8 cellular contexts compared by ENCODE assay signal in genomic region chr10:6409982-6410694, GRCh38.
A peak's percentile ranks its signal among the peaks of the same experiment; 100 is the strongest.
DNase-seq lines count a peak whose midpoint lies in the region; ATAC-seq, FAIRE-seq and TF ChIP-seq lines count a peak whose summit lies in the region.

No MANE protein-coding gene starts in this region.

- intact Hi-C loops in kidney (cut with DNase I), result loop anchor here (10.0 kb wide), 1 partner anchor 215 kb away; no protein-coding TSS in a partner anchor

- H3K23ac ChIP-seq in H9 (ENCODE audit: insufficient read length, low read depth, low read length), result no peak overlapping the region

- no peaks in the 10 kb centered on the region for H3K36me3 Mint-ChIP-seq in H9 (ENCODE audit: insufficient read depth in 1 of 3, low read depth in 3 of 3)

- H3K56ac ChIP-seq in H9 (ENCODE audit: insufficient read length, low read depth, low read length), result no peak overlapping the region

- no peaks in the 10 kb centered on the region for H3K9me3 Mint-ChIP-seq in H9

- no peak overlapping the region for H2BK120ac ChIP-seq in H9 (ENCODE audit: low read depth, low read length, poor library complexity, severe bottlenecking)

- no peaks in the 10 kb centered on the region for H4K20me1 ChIP-seq in osteoblast (ENCODE audit: insufficient read depth, low read length)
- peaks cover 3% of the 10 kb centered on the region for H4K20me1 ChIP-seq in H9 (ENCODE audit: control insufficient read depth, insufficient read depth, insufficient read length)

- H2AK5ac ChIP-seq in H9 (ENCODE audit: insufficient read length, low read length), result no peak overlapping the region

- no peak overlapping the region for H3T11ph ChIP-seq in H9 (ENCODE audit: low read length)

- DNase-seq in ELF-1 (ENCODE audit: low read depth, low spot score), result peak; percentile 79
- DNase-seq in T-helper 9 cell, result peak; percentile 30
- DNase-seq in osteoblast (ENCODE audit: insufficient read length, low spot score, missing footprints), result no peak
- DNase-seq in NCI-H1694 treated with DMSO at 0.1 percent for 48 hours (lab: John Stamatoyannopoulos, UW), result no peak
- no peak for DNase-seq in kidney
- no peak for DNase-seq in H9

- no peak overlapping the region for H3K18ac ChIP-seq in H9 (ENCODE audit: insufficient read length, low read depth, low read length)

- no peak overlapping the region for H2BK12ac ChIP-seq in H9 (ENCODE audit: insufficient read length, low read depth, low read length)

- no peak overlapping the region for H4K91ac ChIP-seq in H9 (ENCODE audit: insufficient read length, low read depth, low read length)

- H2BK15ac ChIP-seq in H9 (ENCODE audit: low read depth, low read length), result no peak overlapping the region

- ATAC-seq in GM21381 (IDR thresholded peaks at IDR 0.05; ENCODE audit: unreplicated experiment), result no peak

- peaks cover 7% of the 10 kb centered on the region in 2 experiments for H3K4me1 Mint-ChIP-seq in H9

- H3K27me3 ChIP-seq in esophagus (ENCODE audit: control insufficient read depth in 1 of 2, insufficient read depth in 2 of 2, low read length in 2 of 2) (no peaks in the 10 kb centered on the region), osteoblast (ENCODE audit: insufficient read depth, low read length) (peaks cover 1% of the 10 kb centered on the region), H9 (ENCODE audit: insufficient read depth, low read length) (no peaks in the 10 kb centered on the region)

- H3K9ac ChIP-seq in kidney (ENCODE audit: low read length in 2 of 2) (no peak overlapping the region), H9 (ENCODE audit: extremely low read depth, insufficient read length, low read length) (no peak overlapping the region)

- H3K23me2 ChIP-seq in H9 (ENCODE audit: insufficient read length, low read depth, low read length, poor library complexity, severe bottlenecking), result no peaks in the 10 kb centered on the region

- no peak overlapping the region for H3K14ac ChIP-seq in H9 (ENCODE audit: insufficient read depth, low read length)

- H3K27ac Mint-ChIP-seq in H9, result no peak overlapping the region; a peak in 1 of 7 replicates

- no peak overlapping the region for H3K4ac ChIP-seq in H9 (ENCODE audit: low read depth, low read length)

- H3K27ac ChIP-seq in esophagus (ENCODE audit: low read depth in 2 of 2, low read length in 1 of 2) (peak overlapping the region; percentile 66 to 77), osteoblast (ENCODE audit: low read depth, low read length) (no peak overlapping the region), kidney (ENCODE audit: low read depth in 2 of 2, low read length in 2 of 2) (peak overlapping the region in 1 of 2 donors; percentile 51), H9 (ENCODE audit: insufficient read length, low read depth, low read length) (no peak overlapping the region)

- no peaks in the 10 kb centered on the region for H3K4me1 ChIP-seq in esophagus (ENCODE audit: control insufficient read depth in 2 of 2, insufficient read depth in 2 of 2, low read length in 1 of 2)
- H3K4me1 ChIP-seq in osteoblast (ENCODE audit: insufficient read depth, low read length), result no peaks in the 10 kb centered on the region
- peaks cover 0 to 2% of the 10 kb centered on the region in 2 donors for H3K4me1 ChIP-seq in kidney (ENCODE audit: control insufficient read depth in 1 of 2, insufficient read depth in 1 of 2, low read depth in 1 of 2, low read length in 2 of 2)
- H3K4me1 ChIP-seq in H9 (ENCODE audit: insufficient read depth, low read length), result no peaks in the 10 kb centered on the region; the same call in 1 of the 2 replicates

- no peak overlapping the region for H3K4me2 ChIP-seq in osteoblast (ENCODE audit: insufficient read depth, low read length)
- H3K4me2 ChIP-seq in H9 (ENCODE audit: insufficient read depth, insufficient read length, low read length), result no peak overlapping the region

- H2AFZ ChIP-seq in osteoblast (ENCODE audit: low read length), result peak overlapping the region; percentile 2
- H2AFZ ChIP-seq in H9 (ENCODE audit: low read length), result no peak overlapping the region

- TF ChIP-seq CTCF in osteoblast (IDR thresholded peaks at IDR 0.05; ENCODE audit: extremely low read depth, low read depth, low read length), result no peak
- TF ChIP-seq CTCF in kidney (IDR thresholded peaks at IDR 0.05; ENCODE audit: borderline replicate concordance, extremely low read depth, insufficient read depth), result no peak
- no peak for TF ChIP-seq CTCF in H9 (conservative IDR thresholded peaks at IDR 0.05)

- H3K36me3 ChIP-seq in esophagus (ENCODE audit: control insufficient read depth in 2 of 2, insufficient read depth in 2 of 2, low read length in 1 of 2) (no peaks in the 10 kb centered on the region), osteoblast (ENCODE audit: insufficient read depth, low read length) (no peaks in the 10 kb centered on the region), kidney (ENCODE audit: control insufficient read depth in 1 of 2, insufficient read depth in 2 of 2, low read length in 2 of 2) (no peaks in the 10 kb centered on the region)

- H3K27me3 Mint-ChIP-seq in H9 (ENCODE audit: low read depth), result no peaks in the 10 kb centered on the region; the same call in 1 of the 2 replicates

- no peak overlapping the region for H3K4me3 Mint-ChIP-seq in H9

- no peaks in the 10 kb centered on the region for H3K79me1 ChIP-seq in H9 (ENCODE audit: insufficient read depth, low read depth, low read length, poor library complexity, severe bottlenecking)

- FAIRE-seq in kidney (lab: Jason Lieb, UNC), result no peak

- H4K8ac ChIP-seq in H9 (replicated peaks; ENCODE audit: insufficient read length, low read depth, low read length), result no peak overlapping the region

- H3K4me3 ChIP-seq in esophagus (ENCODE audit: low read depth in 1 of 2, low read length in 2 of 2) (no peak overlapping the region), osteoblast (ENCODE audit: insufficient read depth, low read length) (no peak overlapping the region), kidney (ENCODE audit: low read length in 2 of 2) (no peak overlapping the region)

- H4K5ac ChIP-seq in H9 (ENCODE audit: insufficient read length, low read depth, low read length), result no peak overlapping the region

- H3K9me3 ChIP-seq in esophagus (ENCODE audit: control insufficient read depth in 2 of 2, insufficient read depth in 1 of 2, low read depth in 1 of 2, low read length in 1 of 2) (no peaks in the 10 kb centered on the region), osteoblast (ENCODE audit: low read depth, low read length) (no peaks in the 10 kb centered on the region), kidney (ENCODE audit: control insufficient read depth in 1 of 2, low read length in 2 of 2) (no peaks in the 10 kb centered on the region), H9 (ENCODE audit: control insufficient read depth, low read depth, low read length) (no peaks in the 10 kb centered on the region)

- 37 to 39% methylated on average over 2 of the region's 2 CpGs for WGBS in esophagus, 2 donors
- no CpG with 5 or more reads among the region's 2 CpGs for WGBS in H9 (ENCODE audit: extremely low coverage, insufficient read length, low lambda C conversion rate)

- H2BK5ac ChIP-seq in H9 (ENCODE audit: insufficient read length, low read length), result no peak overlapping the region

- H3K79me2 ChIP-seq in osteoblast (ENCODE audit: insufficient read depth, low read length), result no peaks in the 10 kb centered on the region
- no peaks in the 10 kb centered on the region for H3K79me2 ChIP-seq in H9 (ENCODE audit: insufficient read depth, low read length)

- H2BK20ac ChIP-seq in H9 (ENCODE audit: low read depth, low read length, poor library complexity, severe bottlenecking), result no peak overlapping the region

Comparison
In these comparisons a context has a peak if more than half of its experiments do, and no peak if none do; other contexts are left out.
1. DNase-seq: peak in ELF-1 (single experiment) and T-helper 9 cell (single experiment); none in osteoblast (single experiment), NCI-H1694 treated with DMSO at 0.1 percent for 48 hours (single experiment), kidney (single experiment) and H9 (single experiment).
2. H3K27ac ChIP-seq: peak in esophagus (2 of 2); none in osteoblast (single experiment) and H9 (single experiment).